ENCODE assay signal across 21 cellular contexts in genomic region chr18:66210875-66211274, GRCh38.
"Had no signal": no experiment of that assay in that cellular context is flagged by ENCODE, and none has a peak within 500 bp of the region (broad histone marks: within the 10 kb centered on the region; RNA-seq: fewer than 3 reads in every experiment).

No MANE protein-coding gene starts in this region.

- H3K27me3 ChIP-seq: dorsolateral prefrontal cortex, esophagus muscularis mucosa, foreskin keratinocyte, gastroesophageal sphincter, heart left ventricle, hepatocyte, left lung had no signal

- H3K27ac Mint-ChIP-seq: immature natural killer cell; mesothelial cell of epicardium; naive B cell; naive thymus-derived CD8-positive, alpha-beta T cell had no signal

- H3K36me3 ChIP-seq: esophagus muscularis mucosa, gastroesophageal sphincter, heart left ventricle, left lung, lower lobe of right lung had no signal

- H3K4me3 ChIP-seq: coronary artery, dorsolateral prefrontal cortex, esophagus muscularis mucosa, gastroesophageal sphincter, heart left ventricle, hepatocyte, left lung, lower lobe of right lung, mucosa of descending colon had no signal

- H3K9me3 ChIP-seq: esophagus muscularis mucosa, gastroesophageal sphincter, heart left ventricle, left lung, lower lobe of right lung, mucosa of descending colon had no signal

- H3K27me3 Mint-ChIP-seq: naive B cell; naive thymus-derived CD8-positive, alpha-beta T cell had no signal

- H3K4me1 Mint-ChIP-seq: immature natural killer cell; mesothelial cell of epicardium; naive B cell; naive thymus-derived CD8-positive, alpha-beta T cell had no signal

- H3K4me2 ChIP-seq: hepatocyte had no signal

- ATAC-seq: foreskin keratinocyte; gastroesophageal sphincter; heart left ventricle; left cardiac atrium; left lung; left ventricle myocardium superior; lower lobe of right lung; mucosa of descending colon; naive thymus-derived CD8-positive, alpha-beta T cell had no signal

- H3K9me3 Mint-ChIP-seq: mesothelial cell of epicardium, naive B cell had no signal

- H3K4me1 ChIP-seq: esophagus muscularis mucosa, foreskin keratinocyte, gastroesophageal sphincter, heart left ventricle, left lung, lower lobe of right lung had no signal

- DNase-seq: dermis blood vessel endothelial cell; dorsolateral prefrontal cortex; effector CD4-positive, alpha-beta T cell; effector memory CD4-positive, alpha-beta T cell; foreskin keratinocyte; heart left ventricle; hypothalamus; immature natural killer cell; left cardiac atrium; left lung; left ventricle myocardium superior; lower lobe of right lung; mesenchymal stem cell; mucosa of descending colon; naive B cell; naive thymus-derived CD8-positive, alpha-beta T cell had no signal

- H2AFZ ChIP-seq: hepatocyte had no signal

- H3K79me2 ChIP-seq: hepatocyte had no signal

- H3K36me3 Mint-ChIP-seq: immature natural killer cell; mesothelial cell of epicardium; naive B cell; naive thymus-derived CD8-positive, alpha-beta T cell had no signal

- H3K4me3 Mint-ChIP-seq: immature natural killer cell; mesothelial cell of epicardium; naive B cell; naive thymus-derived CD8-positive, alpha-beta T cell had no signal

- H3K27ac ChIP-seq: coronary artery, dorsolateral prefrontal cortex, esophagus muscularis mucosa, foreskin keratinocyte, gastroesophageal sphincter, heart left ventricle, hepatocyte, left lung, lower lobe of right lung had no signal
